Comparison of ENCODE assay signal across 23 cellular contexts in the genomic region with DNA sequence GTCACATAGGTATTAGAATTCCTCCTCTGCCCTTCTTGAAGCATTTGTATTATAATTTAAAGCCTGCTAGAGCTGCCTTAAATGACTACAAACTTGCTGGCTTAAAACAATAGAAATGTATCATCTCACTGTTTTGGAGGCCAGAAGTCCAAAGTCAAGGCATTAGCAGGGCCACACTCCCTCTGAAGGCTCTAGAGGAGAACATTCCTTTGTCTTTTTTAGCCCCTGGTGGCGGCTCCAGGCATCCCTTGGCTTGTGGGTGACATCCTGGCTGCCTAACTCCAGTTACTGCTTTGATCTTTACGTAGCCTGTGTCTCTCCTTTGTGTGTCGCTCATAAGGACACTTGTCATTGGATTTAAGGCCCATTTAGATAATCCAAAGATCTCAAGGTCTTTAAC.
A peak's percentile ranks its signal among the peaks of the same experiment; 100 is the strongest.
DNase-seq lines count a peak whose midpoint lies in the region; ATAC-seq and TF ChIP-seq lines count a peak whose summit lies in the region.
"Had no signal": no experiment of that assay in that cellular context is flagged by ENCODE, and none has a peak within 500 bp of the region (broad histone marks: within the 10 kb centered on the region; RNA-seq: fewer than 3 reads in every experiment).

No MANE protein-coding gene starts in this region.

- H3K9me3 Mint-ChIP-seq in endothelial cell (ENCODE audit: unreplicated experiment), result no peaks in the 10 kb centered on the region
- peaks cover 6% of the 10 kb centered on the region for H3K9me3 Mint-ChIP-seq in neural progenitor cell

- DNase-seq in DMS 273 (lab: John Stamatoyannopoulos, UW; ENCODE audit: unreplicated experiment), result peak; percentile 46
- DNase-seq in DMS 273 treated with DMSO at 0.1 percent for 48 hours (lab: John Stamatoyannopoulos, UW), result no peak
- DNase-seq in HuH-7 (ENCODE audit: low spot score), result peak; percentile 5
- no peak for DNase-seq in endothelial cell (ENCODE audit: low spot score)
- DNase-seq in neural progenitor cell (ENCODE audit: low spot score), result peak; percentile 20
- no peak for DNase-seq in effector CD4-positive, alpha-beta T cell
- no peak for DNase-seq in GOT3 (lab: John Stamatoyannopoulos, UW)
- DNase-seq: activated CD4-positive, CD25-positive, alpha-beta regulatory T cell; activated CD8-positive, alpha-beta T cell treated with anti-CD3 and anti-CD28 coated beads for 36 hours; activated naive CD4-positive, alpha-beta T cell treated with anti-CD3 and anti-CD28 coated beads for 36 hours; activated T-cell treated with anti-CD3 and anti-CD28 coated beads, Interleukin-2, amount 50 U/mL, for 24 hours; CD4-positive, CD25-positive, alpha-beta regulatory T cell; DND-41; effector memory CD8-positive, alpha-beta T cell; heart right ventricle; NCI-H1105 treated with DMSO at 0.1 percent for 48 hours; NCI-H2171; posterior cingulate gyrus; SIG-M5; T-helper 17 cell; upper lobe of right lung had no signal

- TF ChIP-seq CTCF in endothelial cell (IDR thresholded peaks at IDR 0.05; ENCODE audit: unreplicated experiment), result peak; percentile 19
- peak; percentile 42 for TF ChIP-seq CTCF in neural progenitor cell (IDR thresholded peaks at IDR 0.05)

- no peak overlapping the region for H2AFZ ChIP-seq in neural progenitor cell (replicated peaks)

- H3K36me3 ChIP-seq in neural progenitor cell, result no peaks in the 10 kb centered on the region
- H3K36me3 ChIP-seq: heart right ventricle, upper lobe of right lung had no signal

- no peak overlapping the region for H3K27ac ChIP-seq in neural progenitor cell
- H3K27ac ChIP-seq: 22Rv1, heart right ventricle, upper lobe of right lung had no signal

- no peak overlapping the region for H3K9ac ChIP-seq in neural progenitor cell

- no peaks in the 10 kb centered on the region for H3K36me3 Mint-ChIP-seq in endothelial cell (ENCODE audit: low read depth, unreplicated experiment)
- no peaks in the 10 kb centered on the region for H3K36me3 Mint-ChIP-seq in neural progenitor cell
- H3K36me3 Mint-ChIP-seq: CD4-positive, CD25-positive, alpha-beta regulatory T cell had no signal

- H3F3A ChIP-seq in neural progenitor cell (ENCODE audit: low read depth), result no peaks in the 10 kb centered on the region

- H3K9me3 ChIP-seq in neural progenitor cell (ENCODE audit: low read depth), result no peaks in the 10 kb centered on the region
- H3K9me3 ChIP-seq: heart right ventricle, upper lobe of right lung had no signal

- H3K4me1 Mint-ChIP-seq in endothelial cell (ENCODE audit: unreplicated experiment) (no peaks in the 10 kb centered on the region), neural progenitor cell (no peaks in the 10 kb centered on the region)
- H3K4me1 Mint-ChIP-seq: CD4-positive, CD25-positive, alpha-beta regulatory T cell; T-helper 17 cell had no signal

- H3K4me1 ChIP-seq in neural progenitor cell, result no peaks in the 10 kb centered on the region
- H3K4me1 ChIP-seq: heart right ventricle, upper lobe of right lung had no signal

- H3K27me3 Mint-ChIP-seq in endothelial cell (ENCODE audit: unreplicated experiment), result peaks cover 3% of the 10 kb centered on the region
- H3K27me3 Mint-ChIP-seq in neural progenitor cell (ENCODE audit: insufficient read depth, low read depth), result peaks cover 2% of the 10 kb centered on the region
- H3K27me3 Mint-ChIP-seq: activated CD8-positive, alpha-beta T cell treated with anti-CD3 and anti-CD28 coated beads for 36 hours; activated T-cell treated with anti-CD3 and anti-CD28 coated beads, Interleukin-2, amount 50 U/mL, for 24 hours; CD4-positive, CD25-positive, alpha-beta regulatory T cell; effector memory CD8-positive, alpha-beta T cell; T-helper 17 cell had no signal

- H3K27ac Mint-ChIP-seq in endothelial cell (ENCODE audit: unreplicated experiment), result no peak overlapping the region
- no peak overlapping the region for H3K27ac Mint-ChIP-seq in neural progenitor cell
- H3K27ac Mint-ChIP-seq: activated CD8-positive, alpha-beta T cell treated with anti-CD3 and anti-CD28 coated beads for 36 hours; activated naive CD4-positive, alpha-beta T cell treated with anti-CD3 and anti-CD28 coated beads for 36 hours; activated T-cell treated with anti-CD3 and anti-CD28 coated beads, Interleukin-2, amount 50 U/mL, for 24 hours; CD4-positive, CD25-positive, alpha-beta regulatory T cell; effector memory CD8-positive, alpha-beta T cell; T-helper 17 cell had no signal

- ATAC-seq in SK-N-SH treated with all-trans-retinoic acid at 6 μM for 48 hours, result no peak
- ATAC-seq: activated CD8-positive, alpha-beta T cell treated with anti-CD3 and anti-CD28 coated beads for 36 hours; effector memory CD8-positive, alpha-beta T cell; heart right ventricle; T-helper 17 cell; upper lobe of right lung had no signal

- no peak overlapping the region for H3K4me2 ChIP-seq in neural progenitor cell

- no peaks in the 10 kb centered on the region for H4K20me1 ChIP-seq in neural progenitor cell (ENCODE audit: low read depth)

- H3K4me3 ChIP-seq in neural progenitor cell, result no peak overlapping the region
- H3K4me3 ChIP-seq: heart right ventricle, upper lobe of right lung had no signal

- H3K27me3 ChIP-seq in neural progenitor cell, result no peaks in the 10 kb centered on the region
- H3K27me3 ChIP-seq: upper lobe of right lung had no signal

- H3K4me3 Mint-ChIP-seq in endothelial cell (ENCODE audit: unreplicated experiment), result no peak overlapping the region
- H3K4me3 Mint-ChIP-seq in neural progenitor cell, result no peak overlapping the region
- H3K4me3 Mint-ChIP-seq: activated CD8-positive, alpha-beta T cell treated with anti-CD3 and anti-CD28 coated beads for 36 hours; activated naive CD4-positive, alpha-beta T cell treated with anti-CD3 and anti-CD28 coated beads for 36 hours; activated T-cell treated with anti-CD3 and anti-CD28 coated beads, Interleukin-2, amount 50 U/mL, for 24 hours; CD4-positive, CD25-positive, alpha-beta regulatory T cell; effector memory CD8-positive, alpha-beta T cell; T-helper 17 cell had no signal

- no peaks in the 10 kb centered on the region for H3K79me2 ChIP-seq in neural progenitor cell (ENCODE audit: low read depth)

TF ChIP-seq in SK-N-SH treated with all-trans-retinoic acid at 6 μM for 48 hours, 23 proteins besides CTCF, POLR2A, EP300 and RAD21 (continues in another document):
- TF ChIP-seq ARNTL (CRISPR knock-in tag; IDR thresholded peaks at IDR 0.05; ENCODE audit: borderline replicate concordance, low read depth) (no peak), ZNF8 (CRISPR knock-in tag; IDR thresholded peaks at IDR 0.05) (no peak), TCF4 (CRISPR knock-in tag; IDR thresholded peaks at IDR 0.05; ENCODE audit: borderline replicate concordance) (no peak), ZFP30 (CRISPR knock-in tag; IDR thresholded peaks at IDR 0.05) (no peak), CSDC2 (CRISPR knock-in tag; IDR thresholded peaks at IDR 0.05) (no peak), GLIS3 (CRISPR knock-in tag; IDR thresholded peaks at IDR 0.05) (no peak), BACH2 (CRISPR knock-in tag; IDR thresholded peaks at IDR 0.05; ENCODE audit: borderline replicate concordance) (no peak), SNAI2 (CRISPR knock-in tag; IDR thresholded peaks at IDR 0.05) (no peak), OSR1 (CRISPR knock-in tag; IDR thresholded peaks at IDR 0.05) (no peak), ESRRG (CRISPR knock-in tag; IDR thresholded peaks at IDR 0.05) (no peak), ZNF70 (CRISPR knock-in tag; IDR thresholded peaks at IDR 0.05) (no peak)
- TF ChIP-seq, protein P1, sequence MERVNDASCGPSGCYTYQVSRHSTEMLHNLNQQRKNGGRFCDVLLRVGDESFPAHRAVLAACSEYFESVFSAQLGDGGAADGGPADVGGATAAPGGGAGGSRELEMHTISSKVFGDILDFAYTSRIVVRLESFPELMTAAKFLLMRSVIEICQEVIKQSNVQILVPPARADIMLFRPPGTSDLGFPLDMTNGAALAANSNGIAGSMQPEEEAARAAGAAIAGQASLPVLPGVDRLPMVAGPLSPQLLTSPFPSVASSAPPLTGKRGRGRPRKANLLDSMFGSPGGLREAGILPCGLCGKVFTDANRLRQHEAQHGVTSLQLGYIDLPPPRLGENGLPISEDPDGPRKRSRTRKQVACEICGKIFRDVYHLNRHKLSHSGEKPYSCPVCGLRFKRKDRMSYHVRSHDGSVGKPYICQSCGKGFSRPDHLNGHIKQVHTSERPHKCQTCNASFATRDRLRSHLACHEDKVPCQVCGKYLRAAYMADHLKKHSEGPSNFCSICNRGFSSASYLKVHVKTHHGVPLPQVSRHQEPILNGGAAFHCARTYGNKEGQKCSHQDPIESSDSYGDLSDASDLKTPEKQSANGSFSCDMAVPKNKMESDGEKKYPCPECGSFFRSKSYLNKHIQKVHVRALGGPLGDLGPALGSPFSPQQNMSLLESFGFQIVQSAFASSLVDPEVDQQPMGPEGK (CRISPR knock-in tag; IDR thresholded peaks at IDR 0.05; ENCODE audit: borderline replicate concordance), result no peak
- TF ChIP-seq, protein P2, sequence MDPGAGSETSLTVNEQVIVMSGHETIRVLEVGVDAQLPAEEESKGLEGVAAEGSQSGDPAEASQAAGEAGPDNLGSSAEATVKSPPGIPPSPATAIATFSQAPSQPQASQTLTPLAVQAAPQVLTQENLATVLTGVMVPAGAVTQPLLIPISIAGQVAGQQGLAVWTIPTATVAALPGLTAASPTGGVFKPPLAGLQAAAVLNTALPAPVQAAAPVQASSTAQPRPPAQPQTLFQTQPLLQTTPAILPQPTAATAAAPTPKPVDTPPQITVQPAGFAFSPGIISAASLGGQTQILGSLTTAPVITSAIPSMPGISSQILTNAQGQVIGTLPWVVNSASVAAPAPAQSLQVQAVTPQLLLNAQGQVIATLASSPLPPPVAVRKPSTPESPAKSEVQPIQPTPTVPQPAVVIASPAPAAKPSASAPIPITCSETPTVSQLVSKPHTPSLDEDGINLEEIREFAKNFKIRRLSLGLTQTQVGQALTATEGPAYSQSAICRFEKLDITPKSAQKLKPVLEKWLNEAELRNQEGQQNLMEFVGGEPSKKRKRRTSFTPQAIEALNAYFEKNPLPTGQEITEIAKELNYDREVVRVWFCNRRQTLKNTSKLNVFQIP (CRISPR knock-in tag; IDR thresholded peaks at IDR 0.05; ENCODE audit: borderline replicate concordance, low read depth), result no peak
- TF ChIP-seq, protein P3, sequence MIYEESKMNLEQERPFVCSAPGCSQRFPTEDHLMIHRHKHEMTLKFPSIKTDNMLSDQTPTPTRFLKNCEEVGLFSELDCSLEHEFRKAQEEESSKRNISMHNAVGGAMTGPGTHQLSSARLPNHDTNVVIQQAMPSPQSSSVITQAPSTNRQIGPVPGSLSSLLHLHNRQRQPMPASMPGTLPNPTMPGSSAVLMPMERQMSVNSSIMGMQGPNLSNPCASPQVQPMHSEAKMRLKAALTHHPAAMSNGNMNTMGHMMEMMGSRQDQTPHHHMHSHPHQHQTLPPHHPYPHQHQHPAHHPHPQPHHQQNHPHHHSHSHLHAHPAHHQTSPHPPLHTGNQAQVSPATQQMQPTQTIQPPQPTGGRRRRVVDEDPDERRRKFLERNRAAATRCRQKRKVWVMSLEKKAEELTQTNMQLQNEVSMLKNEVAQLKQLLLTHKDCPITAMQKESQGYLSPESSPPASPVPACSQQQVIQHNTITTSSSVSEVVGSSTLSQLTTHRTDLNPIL (CRISPR knock-in tag; IDR thresholded peaks at IDR 0.05; ENCODE audit: low read depth), result no peak

Comparison
In these comparisons a context has a peak if more than half of its experiments do, and no peak if none do; other contexts are left out.
1. DNase-seq: peak in DMS 273 (single experiment), HuH-7 (single experiment) and neural progenitor cell (single experiment); none in DMS 273 treated with DMSO at 0.1 percent for 48 hours (single experiment), endothelial cell (single experiment), effector CD4-positive, alpha-beta T cell (single experiment) and GOT3 (single experiment).